ENCODE assay signal across 8 cellular contexts in genomic region chr4:38868055-38868965, GRCh38. TPM values are rescaled to one million over a fixed set of nuclear protein-coding genes. Genes with fewer than 3 reads are reported as not detected.
A peak's percentile ranks its signal among the peaks of the same experiment; 100 is the strongest.
DNase-seq lines count a peak whose midpoint lies in the region; ATAC-seq and TF ChIP-seq lines count a peak whose summit lies in the region.

No MANE protein-coding gene starts in this region.

- H3K4me1 ChIP-seq in left ventricle myocardium inferior (peaks cover 52% of the 10 kb centered on the region), prostate gland (replicated peaks) (no peaks in the 10 kb centered on the region)

- WGBS in prostate gland, result 3% methylated on average over 29 of the region's 30 CpGs

- H3K27ac Mint-ChIP-seq in activated CD8-positive, alpha-beta T cell treated with anti-CD3 and anti-CD28 coated beads, Interleukin-2, amount 10 ng/mL, durations not matched to agents 7 days and 5 days, result no peak overlapping the region

- TF ChIP-seq CTCF in left ventricle myocardium inferior (IDR thresholded peaks at IDR 0.05; ENCODE audit: borderline replicate concordance), result no peak
- no peak for TF ChIP-seq CTCF in prostate gland (IDR thresholded peaks at IDR 0.05)

- intact Hi-C loops in left ventricle myocardium inferior (cut with micrococcal nuclease), result no loop called here
- intact Hi-C loops in prostate gland (cut with DNase I), result loop anchor here (10.0 kb wide), 1 partner anchor 184 kb away; no protein-coding TSS in a partner anchor

- ATAC-seq in activated CD8-positive, alpha-beta T cell treated with anti-CD3 and anti-CD28 coated beads, Interleukin-2, amount 10 ng/mL, durations not matched to agents 7 days and 5 days, result no peak

- H3K27ac ChIP-seq in left ventricle myocardium inferior (replicated peaks) (peak overlapping the region; percentile 92), prostate gland (peak overlapping the region; percentile 97)

- H3K27me3 Mint-ChIP-seq in activated CD8-positive, alpha-beta T cell treated with anti-CD3 and anti-CD28 coated beads, Interleukin-2, amount 10 ng/mL, durations not matched to agents 7 days and 5 days (ENCODE audit: low read depth), result peaks cover 34% of the 10 kb centered on the region

- H3K4me1 Mint-ChIP-seq in activated CD8-positive, alpha-beta T cell treated with anti-CD3 and anti-CD28 coated beads, Interleukin-2, amount 10 ng/mL, durations not matched to agents 7 days and 5 days (ENCODE audit: low read depth), result peaks cover 26% of the 10 kb centered on the region

- peak overlapping the region; percentile 60 for H3K4me3 Mint-ChIP-seq in activated CD8-positive, alpha-beta T cell treated with anti-CD3 and anti-CD28 coated beads, Interleukin-2, amount 10 ng/mL, durations not matched to agents 7 days and 5 days

- POLR2A ChIA-PET in activated CD8-positive, alpha-beta T cell treated with anti-CD3 and anti-CD28 coated beads, Interleukin-2, amount 10 ng/mL, durations not matched to agents 7 days and 5 days (lab: Charles Lee), result no interaction called here

- H3K36me3 Mint-ChIP-seq in activated CD8-positive, alpha-beta T cell treated with anti-CD3 and anti-CD28 coated beads, Interleukin-2, amount 10 ng/mL, durations not matched to agents 7 days and 5 days (ENCODE audit: low read depth), result no peaks in the 10 kb centered on the region

- H3K4me3 ChIP-seq in H7 (ENCODE audit: insufficient read depth, low read depth, low read length), result peak overlapping the region; percentile 72
- peak overlapping the region; percentile 88 for H3K4me3 ChIP-seq in left ventricle myocardium inferior
- H3K4me3 ChIP-seq in prostate gland, result peak overlapping the region; percentile 85 to 86

- H3K9me3 ChIP-seq in left ventricle myocardium inferior (replicated peaks), result no peaks in the 10 kb centered on the region
- H3K9me3 ChIP-seq in prostate gland, result no peaks in the 10 kb centered on the region

- H3K36me3 ChIP-seq in H7 (replicated peaks; ENCODE audit: control insufficient read depth, insufficient read depth, low read length) (peaks cover 4% of the 10 kb centered on the region; the same call in 1 of the 2 replicates), left ventricle myocardium inferior (peaks cover 10% of the 10 kb centered on the region), prostate gland (no peaks in the 10 kb centered on the region)

- DNase-seq in 8988T (peak; percentile 22), H7 (peak; percentile 67), left ventricle myocardium inferior (peak; percentile 52), prostate gland (ENCODE audit: low spot score) (peak; percentile 23), SKM-1 (lab: John Stamatoyannopoulos, UW; ENCODE audit: unreplicated experiment) (no peak), DMS79 treated with DMSO at 0.1 percent for 48 hours (lab: John Stamatoyannopoulos, UW) (no peak), NCI-H1092 treated with DMSO at 0.1 percent for 48 hours (lab: John Stamatoyannopoulos, UW) (no peak)
- DNase-seq in activated CD8-positive, alpha-beta T cell treated with anti-CD3 and anti-CD28 coated beads, Interleukin-2, amount 10 ng/mL, durations not matched to agents 7 days and 5 days, result no peak

- TF ChIP-seq POLR2A in prostate gland (IDR thresholded peaks at IDR 0.05), result no peak

- no peaks in the 10 kb centered on the region for H3K9me3 Mint-ChIP-seq in activated CD8-positive, alpha-beta T cell treated with anti-CD3 and anti-CD28 coated beads, Interleukin-2, amount 10 ng/mL, durations not matched to agents 7 days and 5 days (ENCODE audit: insufficient read depth)

- CTCF ChIA-PET in activated CD8-positive, alpha-beta T cell treated with anti-CD3 and anti-CD28 coated beads, Interleukin-2, amount 10 ng/mL, durations not matched to agents 7 days and 5 days (lab: Charles Lee), result interaction anchor here (1.5 kb wide), 1 partner anchor 8 kb away, joined by 6 read pairs; no protein-coding TSS in a partner anchor

- peaks cover 4% of the 10 kb centered on the region; the same call in 1 of the 2 replicates for H3K27me3 ChIP-seq in H7 (ENCODE audit: control insufficient read depth, insufficient read depth, low read length)
- no peaks in the 10 kb centered on the region for H3K27me3 ChIP-seq in left ventricle myocardium inferior (ENCODE audit: low read depth)
- H3K27me3 ChIP-seq in prostate gland (replicated peaks; ENCODE audit: insufficient read depth), result no peaks in the 10 kb centered on the region

RNA-seq across cellular contexts. Expression of gene FAM114A1, which starts 0.7 kb away (rescaled TPM):
- 14.5 and 22.7 TPM in 2 replicates for total RNA-seq in H7 (2014; rRNA removed; shearing (Covaris generic))
- under 1 TPM; 0.50 to 0.60 TPM for total RNA-seq in activated CD8-positive, alpha-beta T cell treated with anti-CD3 and anti-CD28 coated beads, Interleukin-2, amount 10 ng/mL, durations not matched to agents 7 days and 5 days
- 19.5 TPM for total RNA-seq in left ventricle myocardium inferior
- total RNA-seq in prostate gland, result 100 to 1,000 TPM; 117 to 118 TPM

RNA-seq across cellular contexts. Expression of gene TLR6, which starts 11.7 kb away (rescaled TPM):
- under 0.01 TPM in 1 of 2 replicates, not detected in the other for total RNA-seq in H7 (2014; rRNA removed; shearing (Covaris generic))
- 1 to 10 TPM; 3.1 to 3.2 TPM for total RNA-seq in activated CD8-positive, alpha-beta T cell treated with anti-CD3 and anti-CD28 coated beads, Interleukin-2, amount 10 ng/mL, durations not matched to agents 7 days and 5 days
- total RNA-seq in left ventricle myocardium inferior, result 0.71 TPM
- 1 to 10 TPM; 1.0 to 1.5 TPM for total RNA-seq in prostate gland

Comparison
In these comparisons a context has a peak if more than half of its experiments do, and no peak if none do; other contexts are left out.
1. DNase-seq: peak in 8988T (single experiment), H7 (single experiment), left ventricle myocardium inferior (single experiment) and prostate gland (single experiment); none in activated CD8-positive, alpha-beta T cell treated with anti-CD3 and anti-CD28 coated beads, Interleukin-2, amount 10 ng/mL, durations not matched to agents 7 days and 5 days (single experiment), SKM-1 (single experiment), DMS79 treated with DMSO at 0.1 percent for 48 hours (single experiment) and NCI-H1092 treated with DMSO at 0.1 percent for 48 hours (single experiment).
2. Peak in every context shown above with its lines, with median percentiles within 50 percentile points of each other: H3K4me3 ChIP-seq.